In the genomic region with DNA sequence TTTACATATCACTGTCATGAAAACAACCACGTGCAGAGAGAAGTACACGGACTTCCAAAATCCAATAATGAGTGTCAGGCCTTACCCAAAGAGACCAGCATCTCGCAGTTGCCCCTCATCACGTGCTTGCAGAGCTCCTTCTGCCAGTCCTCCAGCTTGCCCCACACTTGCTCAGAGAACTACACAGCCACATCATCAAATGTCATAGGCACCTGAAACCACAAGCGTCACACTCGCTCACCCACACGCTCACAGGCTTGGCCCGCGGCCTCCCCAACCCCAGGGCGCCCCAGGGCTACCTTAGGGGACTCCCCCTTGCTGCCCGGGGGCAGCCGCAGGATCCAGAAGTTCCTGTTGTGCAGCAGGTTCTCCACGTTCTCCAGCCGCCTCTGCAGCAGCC, we compare ENCODE assay signal across 9 cellular contexts.
A peak's percentile ranks its signal among the peaks of the same experiment; 100 is the strongest.
DNase-seq lines count a peak whose midpoint lies in the region; ATAC-seq and TF ChIP-seq lines count a peak whose summit lies in the region.
"Had no signal": no experiment of that assay in that cellular context is flagged by ENCODE, and none has a peak within 500 bp of the region (broad histone marks: within the 10 kb centered on the region; RNA-seq: fewer than 3 reads in every experiment).

No MANE protein-coding gene starts in this region.

- peak overlapping the region; percentile 29 for H3K27ac Mint-ChIP-seq in glutamatergic neuron (ENCODE audit: unreplicated experiment)

- intact Hi-C loops in vagina (cut with DNase I) = no loop called here

- H3K27me3 ChIP-seq in GM06990 (replicated peaks; ENCODE audit: control insufficient read depth, insufficient read depth, low read length) = no peaks in the 10 kb centered on the region
- no peaks in the 10 kb centered on the region for H3K27me3 ChIP-seq in vagina
- H3K27me3 ChIP-seq: stomach had no signal

- H3K27ac ChIP-seq in vagina = no peak overlapping the region
- H3K27ac ChIP-seq: stomach had no signal

- no peaks in the 10 kb centered on the region for H3K27me3 Mint-ChIP-seq in glutamatergic neuron (ENCODE audit: unreplicated experiment)

- peaks cover 4% of the 10 kb centered on the region for H3K36me3 Mint-ChIP-seq in glutamatergic neuron (ENCODE audit: unreplicated experiment)

- H3K4me3 Mint-ChIP-seq in glutamatergic neuron (ENCODE audit: unreplicated experiment) = no peak overlapping the region

- H3K9me3 ChIP-seq in vagina = no peaks in the 10 kb centered on the region
- H3K9me3 ChIP-seq: stomach had no signal

- no peak for TF ChIP-seq POLR2A in vagina (IDR thresholded peaks at IDR 0.05)

- no peak overlapping the region for H3K4me3 ChIP-seq in GM06990 (replicated peaks; ENCODE audit: low read depth, low read length)
- no peak overlapping the region for H3K4me3 ChIP-seq in vagina
- H3K4me3 ChIP-seq: stomach had no signal

- peaks cover 3% of the 10 kb centered on the region for H3K9me3 Mint-ChIP-seq in glutamatergic neuron (ENCODE audit: unreplicated experiment)

- peaks cover 4% of the 10 kb centered on the region for H3K4me1 Mint-ChIP-seq in glutamatergic neuron (ENCODE audit: low read depth, unreplicated experiment)

- peak; percentile 73 for DNase-seq in GM06990 (ENCODE audit: extremely low read depth, insufficient read length)
- no peak for DNase-seq in glutamatergic neuron
- DNase-seq in nucleus accumbens (lab: John Stamatoyannopoulos, UW) = no peak
- no peak for DNase-seq in NCI-H1105 (lab: John Stamatoyannopoulos, UW)
- no peak for DNase-seq in vagina (ENCODE audit: extremely low spot score in 2 of 2)
- DNase-seq in cerebellar cortex (ENCODE audit: low spot score) = no peak
- DNase-seq: stomach had no signal

- peak; percentile 48 for ATAC-seq in GM21360 (IDR thresholded peaks at IDR 0.05; ENCODE audit: unreplicated experiment)
- peak; percentile 43 for ATAC-seq in HG03571 (IDR thresholded peaks at IDR 0.05; ENCODE audit: unreplicated experiment)

- H3K36me3 ChIP-seq in GM06990 (ENCODE audit: control insufficient read depth, insufficient read depth, low read length) (peaks cover 27% of the 10 kb centered on the region), vagina (peaks cover 5 to 46% of the 10 kb centered on the region in 2 donors)

- no peak for TF ChIP-seq CTCF in GM06990 (IDR thresholded peaks at IDR 0.05; ENCODE audit: insufficient read depth, low read length, poor library complexity, severe bottlenecking)
- TF ChIP-seq CTCF in glutamatergic neuron (IDR thresholded peaks at IDR 0.05; ENCODE audit: partially characterized antibody, unreplicated experiment) = no peak
- TF ChIP-seq CTCF in vagina (IDR thresholded peaks at IDR 0.05) = no peak

- H3K4me1 ChIP-seq in vagina = peaks cover 28% of the 10 kb centered on the region
